ENCODE assay signal across 1 cellular context in the genomic region with DNA sequence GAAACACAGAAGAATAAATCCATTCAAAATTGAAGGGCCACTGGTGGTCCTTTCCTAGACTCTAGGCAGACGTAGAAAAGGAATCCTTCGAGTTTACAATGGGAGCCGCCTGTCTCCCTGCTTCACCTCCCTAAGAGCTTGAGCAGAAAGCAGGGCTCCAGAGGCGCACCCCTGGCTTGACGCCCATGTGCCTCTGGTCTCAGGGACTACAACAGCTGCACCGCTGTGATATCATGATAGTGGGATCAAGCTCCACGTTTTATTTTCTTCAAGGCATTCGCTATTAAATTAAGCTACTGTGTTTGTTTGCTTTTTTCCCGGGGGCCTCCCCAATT.
TF ChIP-seq lines count a peak whose summit lies in the region.

No MANE protein-coding gene starts in this region.

TF ChIP-seq in WTC11, 78 proteins besides CTCF, POLR2A, EP300 and RAD21 (continued from another document):
- TF ChIP-seq, protein P1, sequence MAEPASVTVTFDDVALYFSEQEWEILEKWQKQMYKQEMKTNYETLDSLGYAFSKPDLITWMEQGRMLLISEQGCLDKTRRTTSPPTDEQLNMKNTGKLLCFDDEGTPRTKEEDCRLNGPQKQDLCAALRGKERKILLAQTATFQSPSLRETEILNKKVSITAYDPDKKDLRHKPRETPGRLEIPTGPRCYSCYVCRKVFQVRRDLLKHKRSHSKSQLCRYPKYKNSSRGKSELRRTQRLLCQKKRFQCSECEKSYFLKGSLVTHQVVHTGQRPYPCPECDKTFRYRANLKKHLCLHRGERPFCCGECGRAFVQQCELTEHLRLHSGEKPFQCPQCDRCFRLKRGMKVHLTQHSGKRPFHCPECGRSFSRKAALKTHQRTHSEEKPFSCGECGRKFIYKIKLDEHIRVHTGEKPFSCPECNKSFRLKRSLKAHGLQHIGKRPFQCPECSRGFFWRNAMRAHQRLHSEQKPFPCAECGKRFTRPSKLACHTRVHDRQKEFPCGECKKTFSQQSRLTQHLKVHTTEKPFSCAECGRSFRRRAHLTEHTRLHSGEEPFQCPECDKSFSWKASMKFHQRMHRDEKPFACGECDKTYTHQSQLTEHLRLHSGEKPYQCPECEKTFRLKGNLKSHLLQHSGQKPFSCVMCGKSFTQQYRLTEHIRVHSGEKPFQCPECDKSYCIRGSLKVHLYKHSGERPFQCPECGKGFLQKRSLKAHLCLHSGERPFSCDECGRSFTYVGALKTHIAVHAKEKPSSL (CRISPR knock-in tag; conservative IDR thresholded peaks at IDR 0.05), result no peak
- TF ChIP-seq, protein P2, sequence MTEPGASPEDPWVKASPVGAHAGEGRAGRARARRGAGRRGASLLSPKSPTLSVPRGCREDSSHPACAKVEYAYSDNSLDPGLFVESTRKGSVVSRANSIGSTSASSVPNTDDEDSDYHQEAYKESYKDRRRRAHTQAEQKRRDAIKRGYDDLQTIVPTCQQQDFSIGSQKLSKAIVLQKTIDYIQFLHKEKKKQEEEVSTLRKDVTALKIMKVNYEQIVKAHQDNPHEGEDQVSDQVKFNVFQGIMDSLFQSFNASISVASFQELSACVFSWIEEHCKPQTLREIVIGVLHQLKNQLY (CRISPR knock-in tag; IDR thresholded peaks at IDR 0.05), result no peak
- TF ChIP-seq NFYB (CRISPR knock-in tag; conservative IDR thresholded peaks at IDR 0.05; ENCODE audit: low read depth) (no peak), ZNF138 (CRISPR knock-in tag; conservative IDR thresholded peaks at IDR 0.05) (no peak)
- TF ChIP-seq, protein P3, sequence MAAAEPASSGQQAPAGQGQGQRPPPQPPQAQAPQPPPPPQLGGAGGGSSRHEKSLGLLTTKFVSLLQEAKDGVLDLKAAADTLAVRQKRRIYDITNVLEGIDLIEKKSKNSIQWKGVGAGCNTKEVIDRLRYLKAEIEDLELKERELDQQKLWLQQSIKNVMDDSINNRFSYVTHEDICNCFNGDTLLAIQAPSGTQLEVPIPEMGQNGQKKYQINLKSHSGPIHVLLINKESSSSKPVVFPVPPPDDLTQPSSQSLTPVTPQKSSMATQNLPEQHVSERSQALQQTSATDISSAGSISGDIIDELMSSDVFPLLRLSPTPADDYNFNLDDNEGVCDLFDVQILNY (CRISPR knock-in tag; IDR thresholded peaks at IDR 0.05), result no peak
- TF ChIP-seq, protein P4, sequence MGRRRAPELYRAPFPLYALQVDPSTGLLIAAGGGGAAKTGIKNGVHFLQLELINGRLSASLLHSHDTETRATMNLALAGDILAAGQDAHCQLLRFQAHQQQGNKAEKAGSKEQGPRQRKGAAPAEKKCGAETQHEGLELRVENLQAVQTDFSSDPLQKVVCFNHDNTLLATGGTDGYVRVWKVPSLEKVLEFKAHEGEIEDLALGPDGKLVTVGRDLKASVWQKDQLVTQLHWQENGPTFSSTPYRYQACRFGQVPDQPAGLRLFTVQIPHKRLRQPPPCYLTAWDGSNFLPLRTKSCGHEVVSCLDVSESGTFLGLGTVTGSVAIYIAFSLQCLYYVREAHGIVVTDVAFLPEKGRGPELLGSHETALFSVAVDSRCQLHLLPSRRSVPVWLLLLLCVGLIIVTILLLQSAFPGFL (CRISPR knock-in tag; IDR thresholded peaks at IDR 0.05; ENCODE audit: borderline replicate concordance), result no peak
- TF ChIP-seq, protein P5, sequence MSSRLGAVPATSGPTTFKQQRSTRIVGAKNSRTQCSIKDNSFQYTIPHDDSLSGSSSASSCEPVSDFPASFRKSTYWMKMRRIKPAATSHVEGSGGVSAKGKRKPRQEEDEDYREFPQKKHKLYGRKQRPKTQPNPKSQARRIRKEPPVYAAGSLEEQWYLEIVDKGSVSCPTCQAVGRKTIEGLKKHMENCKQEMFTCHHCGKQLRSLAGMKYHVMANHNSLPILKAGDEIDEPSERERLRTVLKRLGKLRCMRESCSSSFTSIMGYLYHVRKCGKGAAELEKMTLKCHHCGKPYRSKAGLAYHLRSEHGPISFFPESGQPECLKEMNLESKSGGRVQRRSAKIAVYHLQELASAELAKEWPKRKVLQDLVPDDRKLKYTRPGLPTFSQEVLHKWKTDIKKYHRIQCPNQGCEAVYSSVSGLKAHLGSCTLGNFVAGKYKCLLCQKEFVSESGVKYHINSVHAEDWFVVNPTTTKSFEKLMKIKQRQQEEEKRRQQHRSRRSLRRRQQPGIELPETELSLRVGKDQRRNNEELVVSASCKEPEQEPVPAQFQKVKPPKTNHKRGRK (CRISPR knock-in tag; IDR thresholded peaks at IDR 0.05; ENCODE audit: borderline replicate concordance), result no peak
- TF ChIP-seq, protein P6, sequence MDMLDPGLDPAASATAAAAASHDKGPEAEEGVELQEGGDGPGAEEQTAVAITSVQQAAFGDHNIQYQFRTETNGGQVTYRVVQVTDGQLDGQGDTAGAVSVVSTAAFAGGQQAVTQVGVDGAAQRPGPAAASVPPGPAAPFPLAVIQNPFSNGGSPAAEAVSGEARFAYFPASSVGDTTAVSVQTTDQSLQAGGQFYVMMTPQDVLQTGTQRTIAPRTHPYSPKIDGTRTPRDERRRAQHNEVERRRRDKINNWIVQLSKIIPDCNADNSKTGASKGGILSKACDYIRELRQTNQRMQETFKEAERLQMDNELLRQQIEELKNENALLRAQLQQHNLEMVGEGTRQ (CRISPR knock-in tag; IDR thresholded peaks at IDR 0.05), result no peak
TF ChIP-seq in WTC11: peak in this region for 0.
